ENCODE assay signal across 8 cellular contexts in genomic region chr7:65373608-65374351, GRCh38. TPM values are rescaled to one million over a fixed set of nuclear protein-coding genes. Genes with fewer than 3 reads are reported as not detected.
DNase-seq lines count a peak whose midpoint lies in the region; ATAC-seq lines count a peak whose summit lies in the region.

ZNF92 (plus strand) TSS chr7:65373855; CDS start chr7:65373998, 143 bp downstream.

- peaks cover 2% of the 10 kb centered on the region for H3K9me3 Mint-ChIP-seq in activated CD4-positive, alpha-beta T cell treated with anti-CD3 and anti-CD28 coated beads for 36 hours (ENCODE audit: low read depth)

- H3K27ac Mint-ChIP-seq in activated CD4-positive, alpha-beta T cell treated with anti-CD3 and anti-CD28 coated beads for 36 hours: peak within 1 kb of the TSS; percentile 90

- H3K27ac ChIP-seq in cingulate gyrus (ENCODE audit: low read depth, low read length): peak within 1 kb of the TSS; percentile 39

- peaks cover 42% of the 10 kb centered on the region for H3K4me1 Mint-ChIP-seq in activated CD4-positive, alpha-beta T cell treated with anti-CD3 and anti-CD28 coated beads for 36 hours

- DNase-seq in Ammon's horn (ENCODE audit: low spot score) (peak; percentile 98), GM19238 (ENCODE audit: insufficient read length, low spot score) (peak; percentile 85), NCI-H524 (lab: John Stamatoyannopoulos, UW) (peak; percentile 95 to 98), kidney glomerular epithelial cell (lab: John Stamatoyannopoulos, UW) (peak; percentile 92)
- DNase-seq in activated CD4-positive, alpha-beta T cell treated with anti-CD3 and anti-CD28 coated beads for 36 hours: peak; percentile 97
- DNase-seq in stimulated activated CD4-positive, alpha-beta T cell treated with anti-CD3 and anti-CD28 coated beads, Interleukin-1b, Interleukin-23, amount 100 ng/mL, for 1 hour (ENCODE audit: low read depth in 2 of 2): peak; percentile 82 to 90

- no peaks in the 10 kb centered on the region for H3K27me3 Mint-ChIP-seq in activated CD4-positive, alpha-beta T cell treated with anti-CD3 and anti-CD28 coated beads for 36 hours

- ATAC-seq in HG03442 (IDR thresholded peaks at IDR 0.05; ENCODE audit: unreplicated experiment): peak; percentile 100
- peak; percentile 99 for ATAC-seq in activated CD4-positive, alpha-beta T cell treated with anti-CD3 and anti-CD28 coated beads for 36 hours

- intact Hi-C loops in activated CD4-positive, alpha-beta T cell treated with anti-CD3 and anti-CD28 coated beads for 36 hours (cut with DNase I, micrococcal nuclease): loop anchor here (1.0 to 10.0 kb wide), 17 partner anchors 335 to 1929 kb away; partner anchors contain the start of genes ERV3-1 (in 1 of the 2), GUSB (in 1 of the 2), RABGEF1 (in 1 of the 2) and SBDS (in 1 of the 2)

- peaks cover 28% of the 10 kb centered on the region for H3K36me3 Mint-ChIP-seq in activated CD4-positive, alpha-beta T cell treated with anti-CD3 and anti-CD28 coated beads for 36 hours (ENCODE audit: low read depth)

- H3K4me3 Mint-ChIP-seq in activated CD4-positive, alpha-beta T cell treated with anti-CD3 and anti-CD28 coated beads for 36 hours: peak within 1 kb of the TSS; percentile 96

- POLR2A ChIA-PET in activated CD4-positive, alpha-beta T cell treated with anti-CD3 and anti-CD28 coated beads for 36 hours (lab: Charles Lee): interaction anchor here (0.8 to 1.4 kb wide), 3 partner anchors 9 to 471 kb away, joined by 3 to 5 read pairs (median 4); partner anchors contain the start of gene ZNF273

- CTCF ChIA-PET in activated CD4-positive, alpha-beta T cell treated with anti-CD3 and anti-CD28 coated beads for 36 hours (lab: Charles Lee): interaction anchor here (0.6 to 0.7 kb wide), 3 partner anchors 13 to 367 kb away, joined by 3 to 6 read pairs (median 3); partner anchors contain the start of gene ERV3-1

RNA-seq across cellular contexts. Expression of gene ZNF92, which starts in this region (rescaled TPM):
- 10 to 100 TPM; 15.1 to 17.4 TPM for total RNA-seq in activated CD4-positive, alpha-beta T cell treated with anti-CD3 and anti-CD28 coated beads for 36 hours

Comparison
In these comparisons a context has a peak if more than half of its experiments do, and no peak if none do; other contexts are left out.
1. Peak in every context shown above with its lines: DNase-seq, ATAC-seq and H3K27ac ChIP-seq.